In the genomic region with DNA sequence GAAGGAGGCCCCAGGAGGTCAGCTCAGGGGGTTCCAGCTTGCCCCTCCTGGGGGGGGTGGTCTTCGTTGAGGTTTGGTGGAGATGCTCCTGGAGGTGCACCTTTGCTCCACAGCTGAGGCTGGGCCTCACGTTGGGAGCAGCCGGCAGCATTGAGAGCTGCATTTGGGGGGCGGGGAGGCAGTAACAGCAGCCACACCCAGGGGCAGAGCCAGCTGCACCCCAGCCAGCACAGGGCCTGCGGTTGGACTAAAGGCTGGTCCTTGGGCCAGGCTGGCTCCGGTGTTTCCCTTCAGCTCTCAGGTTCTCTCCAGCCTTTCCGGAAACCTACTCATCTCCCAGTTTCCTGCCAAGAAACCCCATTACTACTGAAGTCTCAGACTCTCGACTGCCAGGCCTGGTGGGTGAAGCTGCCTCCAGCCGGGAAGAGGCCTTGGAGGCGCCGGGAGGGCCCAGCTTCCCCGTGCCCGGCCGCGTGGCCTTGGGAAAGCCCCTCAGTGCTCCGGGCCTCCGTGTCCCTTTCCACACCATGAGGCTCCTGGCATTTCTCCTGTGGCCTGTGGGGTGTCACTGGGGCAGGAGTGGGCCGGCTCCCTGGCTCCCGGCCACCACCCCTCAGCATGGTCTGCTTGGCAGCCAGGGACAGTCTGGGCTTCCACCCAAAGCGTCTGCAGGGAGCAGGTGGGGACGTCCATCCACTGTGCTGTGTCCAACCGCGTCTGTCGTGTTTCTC, we compare ENCODE assay signal across 10 cellular contexts. TPM values are rescaled to one million over a fixed set of nuclear protein-coding genes. Genes with fewer than 3 reads are reported as not detected.
DNase-seq lines count a peak whose midpoint lies in the region; ATAC-seq and TF ChIP-seq lines count a peak whose summit lies in the region.
"Had no signal": no experiment of that assay in that cellular context is flagged by ENCODE, and none has a peak within 500 bp of the region (broad histone marks: within the 10 kb centered on the region; RNA-seq: fewer than 3 reads in every experiment).

No MANE protein-coding gene starts in this region.

- no peaks in the 10 kb centered on the region for H3K27me3 ChIP-seq in colonic mucosa
- peaks cover 3% of the 10 kb centered on the region for H3K27me3 ChIP-seq in lower lobe of right lung (ENCODE audit: low read depth)

- no peaks in the 10 kb centered on the region for H3K36me3 Mint-ChIP-seq in T-helper 17 cell (ENCODE audit: low read depth)
- H3K36me3 Mint-ChIP-seq in T-helper 2 cell treated with Interferon-gamma antibody and Interleukin-4, amounts not matched to agents 5 μg/mL and 100 μg/mL, for 36 hours (ENCODE audit: low read depth), result peaks cover 7% of the 10 kb centered on the region
- H3K36me3 Mint-ChIP-seq: mesothelial cell of epicardium had no signal

- intact Hi-C loops in colonic mucosa (cut with DNase I), result no loop called here
- intact Hi-C loops in lower lobe of right lung (cut with DNase I), result no loop called here

- peak; percentile 15 for DNase-seq in 8988T
- peak; percentile 52 for DNase-seq in KG1 (lab: John Stamatoyannopoulos, UW)
- DNase-seq in colonic mucosa, result peak; percentile 83
- DNase-seq in lower lobe of right lung, result peak; percentile 83
- no peak for DNase-seq in EL
- DNase-seq in T-helper 17 cell, result no peak
- no peak for DNase-seq in T-helper 2 cell treated with Interferon-gamma antibody and Interleukin-4, amounts not matched to agents 5 μg/mL and 100 μg/mL, for 36 hours (ENCODE audit: low spot score)
- DNase-seq: effector CD8-positive, alpha-beta T cell had no signal

- peaks cover 5% of the 10 kb centered on the region for H3K27me3 Mint-ChIP-seq in T-helper 17 cell
- H3K27me3 Mint-ChIP-seq in T-helper 2 cell treated with Interferon-gamma antibody and Interleukin-4, amounts not matched to agents 5 μg/mL and 100 μg/mL, for 36 hours (ENCODE audit: low read depth), result no peaks in the 10 kb centered on the region

- H3K4me1 ChIP-seq in colonic mucosa (peaks cover 28% of the 10 kb centered on the region), lower lobe of right lung (peaks cover 70% of the 10 kb centered on the region)

- H3K4me3 ChIP-seq in colonic mucosa, result no peak overlapping the region
- no peak overlapping the region for H3K4me3 ChIP-seq in lower lobe of right lung

- peaks cover 9% of the 10 kb centered on the region for H3K9me3 Mint-ChIP-seq in T-helper 2 cell treated with Interferon-gamma antibody and Interleukin-4, amounts not matched to agents 5 μg/mL and 100 μg/mL, for 36 hours

- H3K36me3 ChIP-seq in colonic mucosa (no peaks in the 10 kb centered on the region), lower lobe of right lung (no peaks in the 10 kb centered on the region)

- H3K4me3 Mint-ChIP-seq in T-helper 17 cell, result no peak overlapping the region
- H3K4me3 Mint-ChIP-seq in T-helper 2 cell treated with Interferon-gamma antibody and Interleukin-4, amounts not matched to agents 5 μg/mL and 100 μg/mL, for 36 hours, result no peak overlapping the region
- H3K4me3 Mint-ChIP-seq: mesothelial cell of epicardium had no signal

- peaks cover 24% of the 10 kb centered on the region for H3K4me1 Mint-ChIP-seq in T-helper 17 cell
- peaks cover 28% of the 10 kb centered on the region for H3K4me1 Mint-ChIP-seq in T-helper 2 cell treated with Interferon-gamma antibody and Interleukin-4, amounts not matched to agents 5 μg/mL and 100 μg/mL, for 36 hours (ENCODE audit: low read depth)

- ATAC-seq in lower lobe of right lung, result peak; percentile 82
- no peak for ATAC-seq in T-helper 17 cell
- no peak for ATAC-seq in HG03460 (IDR thresholded peaks at IDR 0.05; ENCODE audit: unreplicated experiment)

- no peak overlapping the region for H3K27ac Mint-ChIP-seq in T-helper 17 cell
- no peak overlapping the region for H3K27ac Mint-ChIP-seq in T-helper 2 cell treated with Interferon-gamma antibody and Interleukin-4, amounts not matched to agents 5 μg/mL and 100 μg/mL, for 36 hours
- H3K27ac Mint-ChIP-seq: mesothelial cell of epicardium had no signal

- TF ChIP-seq CTCF in colonic mucosa (IDR thresholded peaks at IDR 0.05) (no peak), lower lobe of right lung (IDR thresholded peaks at IDR 0.05) (no peak)

- H3K9me3 ChIP-seq in colonic mucosa (no peaks in the 10 kb centered on the region), lower lobe of right lung (no peaks in the 10 kb centered on the region), T-helper 17 cell (ENCODE audit: control insufficient read depth, low read length, poor library complexity, severe bottlenecking) (no peaks in the 10 kb centered on the region)

- H3K9ac ChIP-seq in colonic mucosa (ENCODE audit: low read depth in 2 of 2, low read length in 2 of 2), result peak overlapping the region; percentile 7 to 71

- peak overlapping the region; percentile 47 for H3K27ac ChIP-seq in colonic mucosa
- peak overlapping the region; percentile 68 for H3K27ac ChIP-seq in lower lobe of right lung

RNA-seq across cellular contexts. Expression of gene BAIAP2, which starts 14.0 kb away (rescaled TPM):
- total RNA-seq in colonic mucosa, result 10 to 100 TPM; 14.7 to 22.7 TPM
- total RNA-seq in lower lobe of right lung, result 119 TPM
- 10 to 100 TPM; 11.0 to 13.9 TPM for total RNA-seq in T-helper 17 cell

RNA-seq across cellular contexts. Expression of gene CHMP6, which starts 29.3 kb away (rescaled TPM):
- 10 to 100 TPM; 29.1 to 43.5 TPM for total RNA-seq in colonic mucosa
- 28.8 TPM for total RNA-seq in lower lobe of right lung
- 10 to 100 TPM; 21.0 to 25.6 TPM for total RNA-seq in T-helper 17 cell

Comparison
In these comparisons a context has a peak if more than half of its experiments do, and no peak if none do; other contexts are left out.
1. DNase-seq: peak in 8988T (single experiment), KG1 (single experiment), colonic mucosa (single experiment) and lower lobe of right lung (single experiment); none in EL (single experiment), T-helper 17 cell (0 of 3) and T-helper 2 cell treated with Interferon-gamma antibody and Interleukin-4, amounts not matched to agents 5 μg/mL and 100 μg/mL, for 36 hours (single experiment).
2. ATAC-seq: peak in lower lobe of right lung (2 of 2); none in T-helper 17 cell (single experiment) and HG03460 (single experiment).